Comparison of ENCODE assay signal across 9 cellular contexts in the genomic region with DNA sequence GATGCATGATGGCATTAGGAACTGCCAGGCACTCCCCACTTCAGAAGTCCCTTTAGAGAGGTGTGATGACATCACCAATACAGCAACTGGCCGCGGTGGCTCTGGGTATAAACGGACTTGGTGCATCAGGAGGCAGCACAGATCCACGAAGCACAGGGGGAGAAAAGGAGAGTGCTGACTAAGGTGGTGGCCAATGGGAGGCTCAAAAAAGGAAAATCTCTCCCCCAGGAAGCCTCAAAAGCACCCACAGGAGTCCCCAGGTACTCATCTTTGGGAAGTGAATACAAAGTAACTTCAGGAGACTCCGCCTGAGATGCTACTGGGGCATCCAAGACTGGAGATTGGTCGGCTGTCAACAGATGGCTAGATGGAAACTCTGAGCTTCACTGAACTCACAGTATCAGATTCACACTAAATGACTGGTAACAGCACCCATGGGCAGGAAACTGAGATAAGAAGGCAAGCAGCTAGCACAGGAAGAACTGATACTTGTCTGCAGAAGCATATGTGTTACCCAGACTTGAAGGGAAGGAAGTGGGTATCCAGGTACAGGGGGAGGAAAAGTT. TPM values are rescaled to one million over a fixed set of nuclear protein-coding genes. Genes with fewer than 3 reads are reported as not detected.
DNase-seq lines count a peak whose midpoint lies in the region; ATAC-seq and FAIRE-seq lines count a peak whose summit lies in the region.
"Had no signal": no experiment of that assay in that cellular context is flagged by ENCODE, and none has a peak within 500 bp of the region (broad histone marks: within the 10 kb centered on the region; RNA-seq: fewer than 3 reads in every experiment).

No MANE protein-coding gene starts in this region.

- no peaks in the 10 kb centered on the region for H3K9me3 Mint-ChIP-seq in activated CD8-positive, alpha-beta memory T cell treated with anti-CD3 and anti-CD28 coated beads, Interleukin-2, amount 10 ng/mL, durations not matched to agents 7 days and 5 days (ENCODE audit: low read depth)

- peak overlapping the region; percentile 70 for H3K4me3 Mint-ChIP-seq in activated CD8-positive, alpha-beta memory T cell treated with anti-CD3 and anti-CD28 coated beads, Interleukin-2, amount 10 ng/mL, durations not matched to agents 7 days and 5 days

- FAIRE-seq in GM19239 (lab: Jason Lieb, UNC): peak; percentile 87

- peak overlapping the region; percentile 97 for H3K27ac Mint-ChIP-seq in activated CD8-positive, alpha-beta memory T cell treated with anti-CD3 and anti-CD28 coated beads, Interleukin-2, amount 10 ng/mL, durations not matched to agents 7 days and 5 days

- no peak overlapping the region for H3K4me3 ChIP-seq in MG63

- DNase-seq in GM19239 (ENCODE audit: insufficient read length, low spot score): peak; percentile 35
- DNase-seq in activated CD8-positive, alpha-beta memory T cell treated with anti-CD3 and anti-CD28 coated beads, Interleukin-2, amount 10 ng/mL, durations not matched to agents 7 days and 5 days: peak; percentile 84
- DNase-seq in stimulated activated CD4-positive, alpha-beta T cell treated with anti-CD3 and anti-CD28 coated beads, Interleukin-12 subunit alpha, Interleukin-12 subunit beta, amount 100 ng/mL, for 4 hours: peak; percentile 35
- no peak for DNase-seq in MG63
- no peak for DNase-seq in NCI-H2196 (lab: John Stamatoyannopoulos, UW; ENCODE audit: unreplicated experiment)
- no peak for DNase-seq in NCI-H2081 treated with DMSO at 0.1 percent for 48 hours (lab: John Stamatoyannopoulos, UW)
- DNase-seq in G401 (ENCODE audit: low spot score): no peak
- DNase-seq: IMR-90 had no signal

- ATAC-seq in HG03108 (IDR thresholded peaks at IDR 0.05; ENCODE audit: unreplicated experiment): peak; percentile 85
- peak; percentile 85 for ATAC-seq in activated CD8-positive, alpha-beta memory T cell treated with anti-CD3 and anti-CD28 coated beads, Interleukin-2, amount 10 ng/mL, durations not matched to agents 7 days and 5 days

- no peaks in the 10 kb centered on the region for H3K27me3 Mint-ChIP-seq in activated CD8-positive, alpha-beta memory T cell treated with anti-CD3 and anti-CD28 coated beads, Interleukin-2, amount 10 ng/mL, durations not matched to agents 7 days and 5 days

- H3K36me3 ChIP-seq in MG63: peaks cover 12% of the 10 kb centered on the region

- peaks cover 9% of the 10 kb centered on the region for H3K9me3 ChIP-seq in MG63

- peaks cover 66% of the 10 kb centered on the region for H3K4me1 Mint-ChIP-seq in activated CD8-positive, alpha-beta memory T cell treated with anti-CD3 and anti-CD28 coated beads, Interleukin-2, amount 10 ng/mL, durations not matched to agents 7 days and 5 days

- H3K36me3 Mint-ChIP-seq in activated CD8-positive, alpha-beta memory T cell treated with anti-CD3 and anti-CD28 coated beads, Interleukin-2, amount 10 ng/mL, durations not matched to agents 7 days and 5 days: peaks cover 33% of the 10 kb centered on the region

- H3K27me3 ChIP-seq in MG63: no peaks in the 10 kb centered on the region

- in situ Hi-C loops in G401 (cut with HindIII; ENCODE audit: low sequenced_read_pairs): no loop called here

- CTCF ChIA-PET in activated CD8-positive, alpha-beta memory T cell treated with anti-CD3 and anti-CD28 coated beads, Interleukin-2, amount 10 ng/mL, durations not matched to agents 7 days and 5 days (lab: Charles Lee): interaction anchor here (0.6 to 5.4 kb wide), 6 partner anchors 9 to 307 kb away, joined by 3 to 46 read pairs (median 4); partner anchors contain the start of gene TTC39B

RNA-seq across cellular contexts. Expression of gene TTC39B, which starts 7.6 kb away (rescaled TPM):
- total RNA-seq in activated CD8-positive, alpha-beta memory T cell treated with anti-CD3 and anti-CD28 coated beads, Interleukin-2, amount 10 ng/mL, durations not matched to agents 7 days and 5 days: 10 to 100 TPM; 16.2 to 34.3 TPM
- total RNA-seq in MG63 (2014; rRNA removed; shearing (Covaris generic); ENCODE audit: low replicate concordance): 17.2 and 22.2 TPM in 2 replicates
- 2.3 and 2.6 TPM in 2 replicates for total RNA-seq in G401 (2014; rRNA removed; shearing (Covaris generic))

Comparison
In these comparisons a context has a peak if more than half of its experiments do, and no peak if none do; other contexts are left out.
1. DNase-seq: peak in GM19239 (single experiment), activated CD8-positive, alpha-beta memory T cell treated with anti-CD3 and anti-CD28 coated beads, Interleukin-2, amount 10 ng/mL, durations not matched to agents 7 days and 5 days (single experiment) and stimulated activated CD4-positive, alpha-beta T cell treated with anti-CD3 and anti-CD28 coated beads, Interleukin-12 subunit alpha, Interleukin-12 subunit beta, amount 100 ng/mL, for 4 hours (single experiment); none in MG63 (single experiment), NCI-H2196 (single experiment), NCI-H2081 treated with DMSO at 0.1 percent for 48 hours (single experiment) and G401 (single experiment).